Comparison of ENCODE assay signal across 7 cellular contexts in the genomic region with DNA sequence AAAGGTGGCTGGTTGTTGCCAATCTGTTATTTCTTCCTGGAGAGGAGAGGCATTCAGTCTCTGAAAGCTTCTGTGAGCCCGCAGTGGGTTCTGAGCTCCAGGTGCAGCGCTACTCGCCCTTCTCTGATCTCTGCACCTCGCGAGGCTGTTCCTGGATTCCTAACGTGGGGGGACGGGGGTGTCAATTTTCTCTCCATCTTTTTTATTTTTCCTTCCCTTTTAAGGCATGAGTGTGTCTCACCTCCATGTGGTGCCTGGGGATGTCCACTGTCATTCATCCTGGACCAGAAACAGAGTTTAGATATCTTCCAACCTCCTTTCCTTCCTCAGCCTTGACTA. TPM values are rescaled to one million over a fixed set of nuclear protein-coding genes. Genes with fewer than 3 reads are reported as not detected.
DNase-seq lines count a peak whose midpoint lies in the region; ATAC-seq and TF ChIP-seq lines count a peak whose summit lies in the region.

No MANE protein-coding gene starts in this region.

- no peaks in the 10 kb centered on the region for H3K27me3 Mint-ChIP-seq in T-helper 17 cell

- TF ChIP-seq CTCF in GM12875 (IDR thresholded peaks at IDR 0.05; ENCODE audit: borderline replicate concordance, insufficient read depth, low read depth, low read length) (no peak), retinal pigment epithelial cell (conservative IDR thresholded peaks at IDR 0.05; ENCODE audit: low read depth, low read length) (no peak)

- H3K36me3 Mint-ChIP-seq in T-helper 17 cell (ENCODE audit: low read depth): no peaks in the 10 kb centered on the region

- H3K4me1 Mint-ChIP-seq in T-helper 17 cell: peaks cover 5% of the 10 kb centered on the region

- DNase-seq in T-helper 17 cell (no peak), germinal center (ENCODE audit: low spot score) (peak; percentile 6), retinal pigment epithelial cell (ENCODE audit: low read depth) (no peak)
- DNase-seq in activated effector memory CD4-positive, alpha-beta T cell treated with anti-CD3 and anti-CD28 coated beads, Interleukin-2, amount 50 U/mL, for 16 hours: no peak

- ATAC-seq in T-helper 17 cell (no peak), GM21447 (IDR thresholded peaks at IDR 0.05; ENCODE audit: unreplicated experiment) (no peak), HG03097 (IDR thresholded peaks at IDR 0.05; ENCODE audit: low FRiP score, unreplicated experiment) (no peak)

- H3K27ac Mint-ChIP-seq in T-helper 17 cell: no peak overlapping the region

- peaks cover 12% of the 10 kb centered on the region for H3K9me3 ChIP-seq in T-helper 17 cell (ENCODE audit: control insufficient read depth, low read length, poor library complexity, severe bottlenecking)

- H3K4me3 ChIP-seq in GM12875 (ENCODE audit: low read depth, low read length) (peak overlapping the region; percentile 56), retinal pigment epithelial cell (ENCODE audit: low read length) (peak overlapping the region; percentile 70)

- peak overlapping the region; percentile 82 for H3K4me3 Mint-ChIP-seq in T-helper 17 cell

RNA-seq across cellular contexts. Expression of gene ZNF233, which starts 0.6 kb away (rescaled TPM):
- under 1 TPM; 0.10 to 0.45 TPM for total RNA-seq in T-helper 17 cell

RNA-seq across cellular contexts. Expression of gene ZNF235, which starts 44.5 kb away (rescaled TPM):
- total RNA-seq in T-helper 17 cell: 1 to 10 TPM; 4.2 to 5.3 TPM

RNA-seq across cellular contexts. Expression of gene ZNF227, which starts 48.0 kb away (rescaled TPM):
- total RNA-seq in T-helper 17 cell: 10 to 100 TPM; 11.8 to 22.5 TPM
